Comparison of ENCODE assay signal across 9 cellular contexts in genomic region chr16:50697881-50698767, GRCh38. TPM values are rescaled to one million over a fixed set of nuclear protein-coding genes. Genes with fewer than 3 reads are reported as not detected.
A peak's percentile ranks its signal among the peaks of the same experiment; 100 is the strongest.
DNase-seq lines count a peak whose midpoint lies in the region; ATAC-seq lines count a peak whose summit lies in the region.
"Had no signal": no experiment of that assay in that cellular context is flagged by ENCODE, and none has a peak within 500 bp of the region (broad histone marks: within the 10 kb centered on the region; RNA-seq: fewer than 3 reads in every experiment).

No MANE protein-coding gene starts in this region.

- intact Hi-C loops in cardiac septum (cut with DNase I) = no loop called here

- ATAC-seq in GM18870 (IDR thresholded peaks at IDR 0.05; ENCODE audit: unreplicated experiment) = peak; percentile 46
- peak; percentile 31 for ATAC-seq in HG03135 (IDR thresholded peaks at IDR 0.05; ENCODE audit: unreplicated experiment)

- in situ Hi-C loops in ACHN (cut with HindIII; ENCODE audit: low pct_ligation_motif_present, low pct_unique_long_range_greater_than_20kb, low sequenced_read_pairs) = no loop called here

- DNase-seq in ACHN (peak; percentile 46), cardiac septum (ENCODE audit: low spot score) (peak; percentile 82), smooth muscle cell of the brain vasculature (ENCODE audit: low read depth, low spot score) (peak; percentile 10), NAMALWA (ENCODE audit: low spot score) (no peak), NCI-H510A (lab: John Stamatoyannopoulos, UW) (no peak)
- peak; percentile 77 for DNase-seq in activated CD8-positive, alpha-beta memory T cell treated with anti-CD3 and anti-CD28 coated beads, Interleukin-2, amount 50 U/mL, for 48 hours

RNA-seq across cellular contexts. Expression of gene NOD2, which starts 4.7 kb away (rescaled TPM):
- 0.40 TPM for total RNA-seq in cardiac septum
- total RNA-seq: cardiac muscle cell had no signal

RNA-seq across cellular contexts. Expression of gene SNX20, which starts 17.0 kb away (rescaled TPM):
- 0.75 TPM for total RNA-seq in cardiac septum
- total RNA-seq: cardiac muscle cell had no signal

RNA-seq across cellular contexts. Expression of gene CYLD, which starts 43.8 kb away (rescaled TPM):
- total RNA-seq in cardiac septum = 39.5 TPM

Comparison
In these comparisons a context has a peak if more than half of its experiments do, and no peak if none do; other contexts are left out.
1. DNase-seq: peak in ACHN (single experiment), activated CD8-positive, alpha-beta memory T cell treated with anti-CD3 and anti-CD28 coated beads, Interleukin-2, amount 50 U/mL, for 48 hours (single experiment), cardiac septum (single experiment) and smooth muscle cell of the brain vasculature (single experiment); none in NAMALWA (single experiment) and NCI-H510A (single experiment).